ENCODE assay signal across 15 cellular contexts in genomic region chr1:39187276-39188046, GRCh38. TPM values are rescaled to one million over a fixed set of nuclear protein-coding genes. Genes with fewer than 3 reads are reported as not detected.
DNase-seq lines count a peak whose midpoint lies in the region; ATAC-seq, FAIRE-seq and TF ChIP-seq lines count a peak whose summit lies in the region.
"Had no signal": no experiment of that assay in that cellular context is flagged by ENCODE, and none has a peak within 500 bp of the region (broad histone marks: within the 10 kb centered on the region; RNA-seq: fewer than 3 reads in every experiment).

No MANE protein-coding gene starts in this region.

- intact Hi-C loops in activated CD4-positive, alpha-beta T cell treated with anti-CD3 and anti-CD28 coated beads for 36 hours (cut with DNase I, micrococcal nuclease) = no loop called here
- intact Hi-C loops in PC-3 (cut with micrococcal nuclease) = no loop called here
- intact Hi-C loops in K562 (cut with micrococcal nuclease) = no loop called here
- intact Hi-C loops in left cardiac atrium (cut with DNase I) = no loop called here

- peaks cover 87% of the 10 kb centered on the region for H3K4me1 Mint-ChIP-seq in activated CD4-positive, alpha-beta T cell treated with anti-CD3 and anti-CD28 coated beads for 36 hours
- peaks cover 58% of the 10 kb centered on the region for H3K4me1 Mint-ChIP-seq in neural progenitor cell

- H3K4me2 ChIP-seq in PC-3 (ENCODE audit: low read length) = no peak overlapping the region
- no peak overlapping the region for H3K4me2 ChIP-seq in K562 (ENCODE audit: insufficient read depth, low read length)
- H3K4me2 ChIP-seq in neural progenitor cell = no peak overlapping the region

- H3K9me1 ChIP-seq in K562 (ENCODE audit: control insufficient read depth, insufficient read depth, low read length) = peaks cover 4% of the 10 kb centered on the region

- peak overlapping the region; percentile 98 for H3K27ac Mint-ChIP-seq in activated CD4-positive, alpha-beta T cell treated with anti-CD3 and anti-CD28 coated beads for 36 hours
- no peak overlapping the region for H3K27ac Mint-ChIP-seq in neural progenitor cell

- no peak for TF ChIP-seq RAD21 in K562 (CRISPR knock-in tag; conservative IDR thresholded peaks at IDR 0.05 in 1 of 2, IDR thresholded peaks at IDR 0.05 in 1 of 2)

- H3K27me3 Mint-ChIP-seq in activated CD4-positive, alpha-beta T cell treated with anti-CD3 and anti-CD28 coated beads for 36 hours = no peaks in the 10 kb centered on the region
- peaks cover 4% of the 10 kb centered on the region for H3K27me3 Mint-ChIP-seq in neural progenitor cell (ENCODE audit: insufficient read depth, low read depth)
- H3K27me3 Mint-ChIP-seq: naive thymus-derived CD8-positive, alpha-beta T cell had no signal

- no TSS peak for BruUV-seq in PC-3 (replicated peaks; lab: Mats Ljungman, UMichigan)
- BruUV-seq in K562 (replicated peaks; lab: Mats Ljungman, UMichigan) = no TSS peak

- no peak overlapping the region for H3K4me3 Mint-ChIP-seq in activated CD4-positive, alpha-beta T cell treated with anti-CD3 and anti-CD28 coated beads for 36 hours
- no peak overlapping the region for H3K4me3 Mint-ChIP-seq in neural progenitor cell
- H3K4me3 Mint-ChIP-seq: naive thymus-derived CD8-positive, alpha-beta T cell had no signal

- no peak for ATAC-seq in activated CD4-positive, alpha-beta T cell treated with anti-CD3 and anti-CD28 coated beads for 36 hours
- ATAC-seq in PC-3 (no peak), K562 (no peak), left cardiac atrium (no peak), GM21529 (IDR thresholded peaks at IDR 0.05; ENCODE audit: unreplicated experiment) (no peak)
- ATAC-seq: left ventricle myocardium superior; naive thymus-derived CD8-positive, alpha-beta T cell had no signal

- CTCF ChIA-PET in activated CD4-positive, alpha-beta T cell treated with anti-CD3 and anti-CD28 coated beads for 36 hours (lab: Charles Lee) = interaction anchor here (0.6 to 7.3 kb wide), 5 partner anchors 8 to 147 kb away, joined by 3 to 174 read pairs (median 3); partner anchors contain the start of gene MACF1
- CTCF ChIA-PET in PC-3 (lab: Charles Lee) = interaction anchor here (0.7 kb wide), 2 partner anchors 55 to 191 kb away, joined by 3 read pairs; no protein-coding TSS in a partner anchor
- CTCF ChIA-PET in K562 (lab: Yijun Ruan, JAX; ENCODE audit: low intra/inter-chr PET ratio) = interaction anchor here (0.6 to 0.7 kb wide), 2 partner anchors 74 to 515 kb away, joined by 3 to 4 read pairs; no protein-coding TSS in a partner anchor

- H3K36me3 ChIP-seq in PC-3 (ENCODE audit: low read depth, low read length) = no peaks in the 10 kb centered on the region
- no peaks in the 10 kb centered on the region for H3K36me3 ChIP-seq in K562 (ENCODE audit: control insufficient read depth, insufficient read depth, low read length)
- H3K36me3 ChIP-seq in neural progenitor cell = no peaks in the 10 kb centered on the region
- H3K36me3 ChIP-seq: HAP-1 had no signal

- DNase-seq in activated CD4-positive, alpha-beta T cell treated with anti-CD3 and anti-CD28 coated beads for 36 hours = no peak
- no peak for DNase-seq in activated CD4-positive, alpha-beta T cell treated with anti-CD3 and anti-CD28 coated beads, Interleukin-2, amount 50 U/mL, for 4 hours
- DNase-seq in PC-3 (no peak), K562 (ENCODE audit: extremely low read depth in 1 of 4, low spot score in 3 of 4) (no peak), neural progenitor cell (ENCODE audit: low spot score) (no peak), left cardiac atrium (no peak), AML-193 (lab: John Stamatoyannopoulos, UW) (no peak)
- DNase-seq: activated CD8-positive, alpha-beta memory T cell treated with anti-CD3 and anti-CD28 coated beads, Interleukin-2, amount 50 U/mL, for 4 hours; aorta; GDM1; hypothalamus; left ventricle myocardium superior; naive thymus-derived CD8-positive, alpha-beta T cell had no signal

- H3K4me3 ChIP-seq in PC-3 (ENCODE audit: low read length) = no peak overlapping the region
- H3K4me3 ChIP-seq in K562 = no peak overlapping the region
- H3K4me3 ChIP-seq in neural progenitor cell = no peak overlapping the region
- H3K4me3 ChIP-seq: HAP-1 had no signal

- H4K20me1 ChIP-seq in PC-3 (ENCODE audit: low read length) (no peaks in the 10 kb centered on the region), K562 (replicated peaks; ENCODE audit: control insufficient read depth, insufficient read depth, low read length) (peaks cover 10% of the 10 kb centered on the region), neural progenitor cell (ENCODE audit: low read depth) (peaks cover 7% of the 10 kb centered on the region)

- no peak overlapping the region for H3K9ac ChIP-seq in PC-3 (ENCODE audit: low read length)
- no peak overlapping the region for H3K9ac ChIP-seq in K562 (ENCODE audit: insufficient read depth in 1 of 2, low read depth in 2 of 2, low read length in 2 of 2)
- H3K9ac ChIP-seq in neural progenitor cell = no peak overlapping the region

- TF ChIP-seq CTCF in PC-3 (conservative IDR thresholded peaks at IDR 0.05; ENCODE audit: low read depth, low read length) = no peak
- no peak for TF ChIP-seq CTCF in K562 (IDR thresholded peaks at IDR 0.05 in 2 of 3, conservative IDR thresholded peaks at IDR 0.05 in 1 of 3; ENCODE audit: insufficient read depth in 2 of 3, low read depth in 1 of 3, low read length in 3 of 3)
- TF ChIP-seq CTCF in neural progenitor cell (IDR thresholded peaks at IDR 0.05) = no peak

- H3K4me1 ChIP-seq in PC-3 (ENCODE audit: insufficient read depth, low read length) = peaks cover 82% of the 10 kb centered on the region
- H3K4me1 ChIP-seq in K562 (replicated peaks in 1 of 2; ENCODE audit: control insufficient read depth in 2 of 2, insufficient read depth in 2 of 2, low read length in 2 of 2) = peaks cover 28 to 51% of the 10 kb centered on the region in 2 experiments
- peaks cover 38% of the 10 kb centered on the region for H3K4me1 ChIP-seq in neural progenitor cell

- no peak overlapping the region for H2AFZ ChIP-seq in PC-3 (ENCODE audit: low read length)
- no peak overlapping the region for H2AFZ ChIP-seq in K562 (ENCODE audit: low read depth, low read length)
- H2AFZ ChIP-seq in neural progenitor cell (replicated peaks) = no peak overlapping the region

- peak overlapping the region; percentile 82; the same call in 1 of the 2 replicates for H3K27ac ChIP-seq in PC-3 (ENCODE audit: low read length)
- no peak overlapping the region for H3K27ac ChIP-seq in K562 (ENCODE audit: extremely low read depth, low read depth, low read length)
- H3K27ac ChIP-seq in neural progenitor cell = peak overlapping the region; percentile 68

- H3K9me2 ChIP-seq in PC-3 (replicated peaks; ENCODE audit: low read length) = no peaks in the 10 kb centered on the region

- no peaks in the 10 kb centered on the region for H3K9me3 Mint-ChIP-seq in activated CD4-positive, alpha-beta T cell treated with anti-CD3 and anti-CD28 coated beads for 36 hours (ENCODE audit: low read depth)
- no peaks in the 10 kb centered on the region for H3K9me3 Mint-ChIP-seq in neural progenitor cell
- H3K9me3 Mint-ChIP-seq: naive thymus-derived CD8-positive, alpha-beta T cell had no signal

- peaks cover 15% of the 10 kb centered on the region for H3F3A ChIP-seq in PC-3 (ENCODE audit: low read length, unreplicated experiment)
- peaks cover 43% of the 10 kb centered on the region for H3F3A ChIP-seq in neural progenitor cell (ENCODE audit: low read depth)

- peaks cover 3% of the 10 kb centered on the region for H3K36me3 Mint-ChIP-seq in activated CD4-positive, alpha-beta T cell treated with anti-CD3 and anti-CD28 coated beads for 36 hours (ENCODE audit: low read depth)
- H3K36me3 Mint-ChIP-seq in neural progenitor cell = peaks cover 6% of the 10 kb centered on the region
- H3K36me3 Mint-ChIP-seq: naive thymus-derived CD8-positive, alpha-beta T cell had no signal

- POLR2A ChIA-PET in activated CD4-positive, alpha-beta T cell treated with anti-CD3 and anti-CD28 coated beads for 36 hours (lab: Charles Lee) = no interaction called here
- POLR2A ChIA-PET in PC-3 (lab: Charles Lee; ENCODE audit: unreplicated experiment) (no interaction called here), K562 (lab: Yijun Ruan, JAX) (interaction anchor here (0.6 to 2.2 kb wide), 7 partner anchors 10 to 166 kb away, joined by 3 to 6 read pairs (median 3); no protein-coding TSS in a partner anchor)

- TF ChIP-seq EP300 in K562 (IDR thresholded peaks at IDR 0.05; ENCODE audit: low read length) = no peak

- no peak for FAIRE-seq in K562 (lab: Jason Lieb, UNC)

- no peak for TF ChIP-seq POLR2A in K562 (conservative IDR thresholded peaks at IDR 0.05)

- H3K79me2 ChIP-seq in PC-3 (ENCODE audit: low read length) = peaks cover 69% of the 10 kb centered on the region
- H3K79me2 ChIP-seq in K562 (ENCODE audit: control insufficient read depth, insufficient read depth, low read length) = peaks cover 15% of the 10 kb centered on the region; the same call in 2 of the 3 replicates
- peaks cover 99% of the 10 kb centered on the region for H3K79me2 ChIP-seq in neural progenitor cell (ENCODE audit: low read depth)

- H3K9me3 ChIP-seq in PC-3 (ENCODE audit: low read length) (no peaks in the 10 kb centered on the region), K562 (replicated peaks; ENCODE audit: control insufficient read depth, insufficient read depth, low read depth, low read length) (no peaks in the 10 kb centered on the region), neural progenitor cell (ENCODE audit: low read depth) (no peaks in the 10 kb centered on the region)
- H3K9me3 ChIP-seq: HAP-1 had no signal

- 60% methylated on average over 3 of the region's 3 CpGs for WGBS in K562 (ENCODE audit: insufficient coverage, low coverage, missing lambda C conversion rate)

- in situ Hi-C loops in K562 (cut with MboI) = no loop called here

- H3K27me3 ChIP-seq in PC-3 (ENCODE audit: low read length) (no peaks in the 10 kb centered on the region), K562 (ENCODE audit: control insufficient read depth in 2 of 2, insufficient read depth in 2 of 2, low read length in 2 of 2) (no peaks in the 10 kb centered on the region), neural progenitor cell (no peaks in the 10 kb centered on the region)

RNA-seq across cellular contexts. Expression of gene MACF1, which starts 17.0 kb away (rescaled TPM):
- total RNA-seq in activated CD4-positive, alpha-beta T cell treated with anti-CD3 and anti-CD28 coated beads for 36 hours = 100 to 1,000 TPM; 192 to 195 TPM
- 103 and 146 TPM in 2 replicates for total RNA-seq in PC-3 (2014; rRNA removed)
- 567 and 1,155 TPM in 2 replicates for total RNA-seq in K562 (2011; cell fraction: chromatin; rRNA removed; ENCODE audit: low replicate concordance)
- total RNA-seq in K562 (2011; cell fraction: nucleolus; rRNA removed) = 256 and 329 TPM in 2 replicates
- 400 and 459 TPM in 2 replicates for total RNA-seq in K562 (2011; cell fraction: nucleoplasm; rRNA removed)
- total RNA-seq in K562 (2014; rRNA removed) = 147 and 152 TPM in 2 replicates
- 149 and 159 TPM in 2 replicates for total RNA-seq in K562 (2014; rRNA removed; fragmentation: Illumina TruSeq; extraction: Trizol)
- total RNA-seq in K562 (2015; rRNA removed; fragmentation: Illumina TruSeq; extraction: Trizol) = 223 and 232 TPM in 2 replicates
- total RNA-seq in K562 (2021) = 175 and 200 TPM in 2 replicates
- polyA plus RNA-seq in K562 (2011; rRNA removed) = 71.6 and 72.1 TPM in 2 replicates
- 35.7 and 47.7 TPM in 2 replicates for polyA plus RNA-seq in K562 (2011; cell fraction: cytosol; rRNA removed)
- 255 and 292 TPM in 2 replicates for polyA plus RNA-seq in K562 (2011; cell fraction: nucleus; rRNA removed)
- polyA plus RNA-seq in K562 (2012) = 97.8 and 152 TPM in 2 replicates
- polyA plus RNA-seq in K562 (2014; fragmentation: Illumina TruSeq; extraction: Trizol) = 99.7 and 112 TPM in 2 replicates
- 10 to 100 TPM; 13.2 to 21.2 TPM for polyA plus RNA-seq in K562 (2014; fragmentation: Nextera tagmentation; extraction: Ambion mirVana)
- polyA plus RNA-seq in K562 (2014; rRNA removed) = 86.1 and 96.3 TPM in 2 replicates
- 480 TPM in 2 replicates for polyA minus RNA-seq in K562 (2011; rRNA and poly(A)+ RNA removed)
- 137 and 164 TPM in 2 replicates for polyA minus RNA-seq in K562 (2011; cell fraction: cytosol; rRNA and poly(A)+ RNA removed)
- polyA minus RNA-seq in K562 (2011; cell fraction: nucleus; rRNA and poly(A)+ RNA removed) = 348 and 753 TPM in 2 replicates
- total RNA-seq in neural progenitor cell (ENCODE audit: low replicate concordance) = 203 and 222 TPM in 2 replicates
- 100 to 1,000 TPM; 263 to 280 TPM for total RNA-seq in left cardiac atrium
